ENCODE assay signal across 8 cellular contexts in genomic region chr5:138077064-138077696, GRCh38. TPM values are rescaled to one million over a fixed set of nuclear protein-coding genes. Genes with fewer than 3 reads are reported as not detected.
DNase-seq lines count a peak whose midpoint lies in the region; ATAC-seq, FAIRE-seq and TF ChIP-seq lines count a peak whose summit lies in the region.

No MANE protein-coding gene starts in this region.

- no peak overlapping the region for H4K8ac ChIP-seq in H1 (ENCODE audit: extremely low read depth, insufficient read depth, low read length)

- H3K4ac ChIP-seq in H1 (replicated peaks; ENCODE audit: insufficient read length, low read depth, low read length), result no peak overlapping the region

- no peaks in the 10 kb centered on the region for H3K79me1 ChIP-seq in H1 (ENCODE audit: low read depth, low read length)

- no peak overlapping the region for H4K5ac ChIP-seq in H1 (ENCODE audit: insufficient read length, low read depth, low read length)

- H3K4me2 ChIP-seq in H1 (ENCODE audit: insufficient read depth in 1 of 2, low read depth in 2 of 2, low read length in 2 of 2), result no peak overlapping the region

- DNase-seq in AG08395 (ENCODE audit: low spot score) (peak; percentile 85), GM13977 (ENCODE audit: low spot score) (peak; percentile 73), NCI-H2227 treated with DMSO at 0.1 percent for 48 hours (lab: John Stamatoyannopoulos, UW) (peak; percentile 50), H1 (ENCODE audit: low read depth in 1 of 2, low spot score in 2 of 2) (peak in 1 of 2 experiments; percentile 82), midbrain (lab: John Stamatoyannopoulos, UW) (peak; percentile 71)
- peak; percentile 84 for DNase-seq in activated CD4-positive, alpha-beta T cell treated with anti-CD3 and anti-CD28 coated beads, Interleukin-2, amount 10 ng/mL, durations not matched to agents 24 days and 14 days
- DNase-seq in stimulated activated naive CD4-positive, alpha-beta T cell treated with Interleukin-2 at 50 U/mL for 16 hours (lab: John Stamatoyannopoulos, UW), result peak; percentile 19

- no peak overlapping the region for H3K4me3 ChIP-seq in H1 (ENCODE audit: extremely low read depth in 1 of 4, insufficient read depth in 2 of 4, low read depth in 3 of 4, low read length in 4 of 4)

- no peaks in the 10 kb centered on the region for H3K79me2 ChIP-seq in H1 (ENCODE audit: control insufficient read depth in 1 of 2, insufficient read depth in 2 of 2, low read length in 2 of 2)

- TF ChIP-seq POLR2A in H1 (IDR thresholded peaks at IDR 0.05; ENCODE audit: control extremely low read depth in 1 of 2, low read depth in 2 of 2, low read length in 2 of 2), result no peak

- H2AFZ ChIP-seq in H1 (ENCODE audit: low read length), result 0 out of 2 replicates have a peak overlapping the region, but pooled peaks have one; percentile 36

- H3K23me2 ChIP-seq in H1 (ENCODE audit: low read depth, low read length), result no peaks in the 10 kb centered on the region

- FAIRE-seq in H1 (lab: Jason Lieb, UNC), result peak; percentile 95

- H3K36me3 Mint-ChIP-seq in activated CD4-positive, alpha-beta T cell treated with anti-CD3 and anti-CD28 coated beads, Interleukin-2, amount 10 ng/mL, durations not matched to agents 24 days and 14 days (ENCODE audit: low read depth), result no peaks in the 10 kb centered on the region

- H2AK5ac ChIP-seq in H1 (ENCODE audit: low read depth, low read length), result no peak overlapping the region

- H3K27ac Mint-ChIP-seq in activated CD4-positive, alpha-beta T cell treated with anti-CD3 and anti-CD28 coated beads, Interleukin-2, amount 10 ng/mL, durations not matched to agents 24 days and 14 days, result no peak overlapping the region

- no peak overlapping the region for H2BK12ac ChIP-seq in H1 (ENCODE audit: low read depth, low read length)

- H3K27me3 Mint-ChIP-seq in activated CD4-positive, alpha-beta T cell treated with anti-CD3 and anti-CD28 coated beads, Interleukin-2, amount 10 ng/mL, durations not matched to agents 24 days and 14 days, result peaks cover 5% of the 10 kb centered on the region

- no peak for ATAC-seq in HG03354 (IDR thresholded peaks at IDR 0.05; ENCODE audit: poor library complexity, severe bottlenecking, unreplicated experiment)

- H3K36me3 ChIP-seq in H1 (ENCODE audit: control insufficient read depth in 2 of 4, insufficient read depth in 4 of 4, low read length in 3 of 4), result no peaks in the 10 kb centered on the region

- no peak overlapping the region for H3K23ac ChIP-seq in H1 (ENCODE audit: insufficient read length)

- peaks cover 0 to 2% (median 0%) of the 10 kb centered on the region in 4 experiments; a peak in 1 of 7 replicates for H3K27me3 ChIP-seq in H1 (replicated peaks in 1 of 4; ENCODE audit: control insufficient read depth in 3 of 4, extremely low read depth in 1 of 4, insufficient read depth in 3 of 4, low read length in 3 of 4)

- H3K4me1 ChIP-seq in H1 (replicated peaks in 1 of 4; ENCODE audit: control insufficient read depth in 3 of 4, insufficient read depth in 4 of 4, low read length in 3 of 4), result peaks cover 4 to 10% (median 8%) of the 10 kb centered on the region in 4 experiments; a peak in 4 of 7 replicates

- no peak overlapping the region for H3K9ac ChIP-seq in H1 (replicated peaks in 1 of 4; ENCODE audit: extremely low read depth in 1 of 4, low read depth in 3 of 4, low read length in 3 of 4)

- no peak overlapping the region for H3K4me3 Mint-ChIP-seq in activated CD4-positive, alpha-beta T cell treated with anti-CD3 and anti-CD28 coated beads, Interleukin-2, amount 10 ng/mL, durations not matched to agents 24 days and 14 days

- H2BK15ac ChIP-seq in H1 (ENCODE audit: low read length), result no peak overlapping the region

- no peak; a peak in 1 of 3 replicates for TF ChIP-seq EP300 in H1 (IDR thresholded peaks at IDR 0.05; ENCODE audit: borderline replicate concordance in 1 of 2, low read depth in 2 of 2, low read length in 2 of 2)

- H3K9me3 ChIP-seq in H1 (ENCODE audit: insufficient read depth in 2 of 2, low read depth in 1 of 2, low read length in 1 of 2), result no peaks in the 10 kb centered on the region

- no peak overlapping the region for H2BK5ac ChIP-seq in H1 (ENCODE audit: low read depth, low read length)

- H3K4me1 Mint-ChIP-seq in activated CD4-positive, alpha-beta T cell treated with anti-CD3 and anti-CD28 coated beads, Interleukin-2, amount 10 ng/mL, durations not matched to agents 24 days and 14 days, result peaks cover 8% of the 10 kb centered on the region

- 38 to 100% methylated on average over 1 to 5 of the region's 5 CpGs for WGBS in H1 (ENCODE audit: extremely low coverage in 1 of 2, insufficient coverage in 1 of 2, insufficient read length in 1 of 2, insufficient replicate concordance in 2 of 2, low coverage in 1 of 2, low lambda C conversion rate in 2 of 2, missing lambda C conversion rate in 1 of 2), 2 experiments

- TF ChIP-seq CTCF in GM13977 (IDR thresholded peaks at IDR 0.05; ENCODE audit: extremely low read depth, insufficient read depth, missing control alignments) (peak; percentile 79), H1 (IDR thresholded peaks at IDR 0.05; ENCODE audit: control extremely low read depth in 1 of 3, insufficient read depth in 1 of 3, low read depth in 1 of 3, low read length in 3 of 3) (peak in 2 of 3 experiments; percentile 85 to 87; a peak in 3 of 4 replicates)

- H4K20me1 ChIP-seq in H1 (replicated peaks in 1 of 2; ENCODE audit: control insufficient read depth in 1 of 2, insufficient read depth in 2 of 2, low read length in 2 of 2), result no peaks in the 10 kb centered on the region

- no peak overlapping the region for H3K56ac ChIP-seq in H1 (replicated peaks; ENCODE audit: insufficient read length, low read depth, low read length)

- TF ChIP-seq RAD21 in H1 (IDR thresholded peaks at IDR 0.05 in 1 of 2, conservative IDR thresholded peaks at IDR 0.05 in 1 of 2; ENCODE audit: low read depth in 2 of 2, low read length in 2 of 2), result peak; percentile 96

- CTCF ChIA-PET in H1 (lab: Charles Lee; ENCODE audit: partially characterized antibody), result interaction anchor here (0.6 to 15.7 kb wide), 38 partner anchors 8 to 409 kb away, joined by 3 to 288 read pairs (median 4); partner anchors contain the start of genes KIF20A and NME5

- H3K18ac ChIP-seq in H1 (ENCODE audit: extremely low read depth, low read length), result no peak overlapping the region

- H3K14ac ChIP-seq in H1 (ENCODE audit: insufficient read length), result no peak overlapping the region

- H3K9me3 Mint-ChIP-seq in activated CD4-positive, alpha-beta T cell treated with anti-CD3 and anti-CD28 coated beads, Interleukin-2, amount 10 ng/mL, durations not matched to agents 24 days and 14 days, result no peaks in the 10 kb centered on the region

- in situ Hi-C loops in GM13977 (cut with MboI; ENCODE audit: low pct_unique_long_range_greater_than_20kb, low sequenced_read_pairs, unreplicated experiment), result loop anchor here (5.0 kb wide), 1 partner anchor 55 kb away; no protein-coding TSS in a partner anchor

- POLR2A ChIA-PET in H1 (lab: Charles Lee; ENCODE audit: partially characterized antibody), result interaction anchor here (1.0 to 1.4 kb wide), 2 partner anchors 56 kb away, joined by 3 read pairs; no protein-coding TSS in a partner anchor

- no peak overlapping the region for H2BK120ac ChIP-seq in H1 (replicated peaks; ENCODE audit: low read depth, low read length)

- no peak overlapping the region for H3K27ac ChIP-seq in H1 (ENCODE audit: low read depth, low read length)

- H4K91ac ChIP-seq in H1 (replicated peaks; ENCODE audit: insufficient read length, low read length), result no peak overlapping the region

- 0 out of 2 replicates have a peak overlapping the region, but pooled peaks have one; percentile 91 for H2BK20ac ChIP-seq in H1 (ENCODE audit: low read length)

- intact Hi-C loops in activated CD4-positive, alpha-beta T cell treated with anti-CD3 and anti-CD28 coated beads, Interleukin-2, amount 10 ng/mL, durations not matched to agents 24 days and 14 days (cut with micrococcal nuclease), result loop anchor here (1.0 kb wide), 1 partner anchor 56 kb away; no protein-coding TSS in a partner anchor

TF ChIP-seq in H1, 55 proteins besides CTCF, POLR2A, EP300 and RAD21 (continues in another document):
- TF ChIP-seq BRCA1 (IDR thresholded peaks at IDR 0.05; ENCODE audit: low read depth, low read length), result no peak
- TF ChIP-seq CBX8 (IDR thresholded peaks at IDR 0.05; ENCODE audit: borderline replicate concordance, low read depth, low read length), result no peak
- TF ChIP-seq CHD2 (IDR thresholded peaks at IDR 0.05; ENCODE audit: low read length), result no peak
- no peak for TF ChIP-seq KDM1A (IDR thresholded peaks at IDR 0.05; ENCODE audit: borderline replicate concordance, low read length)
- no peak for TF ChIP-seq JUN (IDR thresholded peaks at IDR 0.05; ENCODE audit: low read depth, low read length)
- no peak for TF ChIP-seq CBX5 (IDR thresholded peaks at IDR 0.05; ENCODE audit: low read depth, low read length)
- no peak for TF ChIP-seq RFX5 (IDR thresholded peaks at IDR 0.05; ENCODE audit: borderline replicate concordance, low read depth, low read length)

RNA-seq across cellular contexts. Expression of gene WNT8A, which starts 6.7 kb away (rescaled TPM):
- not detected in 2 replicates for total RNA-seq in activated CD4-positive, alpha-beta T cell treated with anti-CD3 and anti-CD28 coated beads, Interleukin-2, amount 10 ng/mL, durations not matched to agents 24 days and 14 days
- 0.27 TPM in 1 of 2 replicates, not detected in the other for total RNA-seq in H1 (2021; fragmentation: NEBNext Ultra II Directional; extraction: Animal tissue kit (Norgen Biotek cat#: 25700))
- 0.06 TPM in 1 of 2 replicates, not detected in the other for polyA plus RNA-seq in H1 (2011; rRNA removed)
- 0.06 TPM for polyA plus RNA-seq in H1 (2011; cell fraction: cytosol; rRNA removed)
- 0.10 TPM for polyA plus RNA-seq in H1 (2011; cell fraction: nucleus; rRNA removed)
- polyA plus RNA-seq in H1 (2012, experiment 1 of 2), result 0.20 to 0.76 TPM (median 0.37 TPM) in 4 replicates
- not detected for polyA plus RNA-seq in H1 (2012, experiment 2 of 2)
- 0.08 TPM for polyA plus RNA-seq in H1 (2013, experiment 1 of 2)
- polyA plus RNA-seq in H1 (2013, experiment 2 of 2), result not detected
- polyA minus RNA-seq in H1 (2011; rRNA and poly(A)+ RNA removed), result 0.46 TPM in 1 of 2 replicates, not detected in the other
- polyA minus RNA-seq in H1 (2011; cell fraction: cytosol; rRNA and poly(A)+ RNA removed), result not detected
- not detected for polyA minus RNA-seq in H1 (2011; cell fraction: nucleus; rRNA and poly(A)+ RNA removed)

RNA-seq across cellular contexts. Expression of gene FAM13B, which starts 44.3 kb away (rescaled TPM):
- 15.1 and 15.6 TPM in 2 replicates for total RNA-seq in activated CD4-positive, alpha-beta T cell treated with anti-CD3 and anti-CD28 coated beads, Interleukin-2, amount 10 ng/mL, durations not matched to agents 24 days and 14 days
- total RNA-seq in H1 (2021; fragmentation: NEBNext Ultra II Directional; extraction: Animal tissue kit (Norgen Biotek cat#: 25700)), result 16.0 and 17.0 TPM in 2 replicates
- polyA plus RNA-seq in H1 (2011; rRNA removed), result 4.9 and 6.4 TPM in 2 replicates
- polyA plus RNA-seq in H1 (2011; cell fraction: cytosol; rRNA removed), result 6.8 TPM
- polyA plus RNA-seq in H1 (2011; cell fraction: nucleus; rRNA removed), result 5.8 TPM
- polyA plus RNA-seq in H1 (2012, experiment 1 of 2), result 5.9 to 8.6 TPM (median 6.6 TPM) in 4 replicates
- polyA plus RNA-seq in H1 (2012, experiment 2 of 2), result 0.52 TPM
- polyA plus RNA-seq in H1 (2013, experiment 1 of 2), result 8.5 TPM
- polyA plus RNA-seq in H1 (2013, experiment 2 of 2), result 6.7 TPM
- polyA minus RNA-seq in H1 (2011; rRNA and poly(A)+ RNA removed), result 14.3 and 16.2 TPM in 2 replicates
- polyA minus RNA-seq in H1 (2011; cell fraction: cytosol; rRNA and poly(A)+ RNA removed), result 8.8 TPM
- polyA minus RNA-seq in H1 (2011; cell fraction: nucleus; rRNA and poly(A)+ RNA removed), result 42.2 TPM
